In genomic region chr2:38581193-38582147, GRCh38 we compare ENCODE assay signal across 8 cellular contexts. TPM values are rescaled to one million over a fixed set of nuclear protein-coding genes. Genes with fewer than 3 reads are reported as not detected.
A peak's percentile ranks its signal among the peaks of the same experiment; 100 is the strongest.
DNase-seq lines count a peak whose midpoint lies in the region; ATAC-seq, FAIRE-seq and TF ChIP-seq lines count a peak whose summit lies in the region.

No MANE protein-coding gene starts in this region.

- peaks cover 3% of the 10 kb centered on the region for H3F3A ChIP-seq in PC-3 (ENCODE audit: low read length, unreplicated experiment)

- H4K20me1 ChIP-seq in PC-3 (ENCODE audit: low read length) (no peaks in the 10 kb centered on the region), GM12878 (ENCODE audit: control insufficient read depth, insufficient read depth) (no peaks in the 10 kb centered on the region)

- in situ Hi-C loops in GM12878 (cut with MboI), result loop anchor here (5.0 kb wide), 1 partner anchor 151 kb away; no protein-coding TSS in a partner anchor

- H3K36me3 ChIP-seq in PC-3 (ENCODE audit: low read depth, low read length), result peaks cover 11% of the 10 kb centered on the region
- no peaks in the 10 kb centered on the region for H3K36me3 ChIP-seq in GM12878 (ENCODE audit: control insufficient read depth in 2 of 2, insufficient read depth in 2 of 2, low read length in 1 of 2)
- peaks cover 10 to 12% of the 10 kb centered on the region in 2 donors for H3K36me3 ChIP-seq in small intestine (ENCODE audit: control insufficient read depth in 2 of 2, insufficient read depth in 2 of 2, low read length in 2 of 2)

- DNase-seq in Right ventricle myocardium inferior (ENCODE audit: missing footprints) (peak; percentile 62), cardiac septum (ENCODE audit: low spot score) (no peak), LHCN-M2 (ENCODE audit: low read depth) (peak; percentile 73), PC-3 (peak; percentile 86), GM12878 (ENCODE audit: low read depth, low spot score) (peak; percentile 23), iPS DF 19.7 (ENCODE audit: low read depth, low spot score) (peak; percentile 30), small intestine (peak; percentile 79)

- H3K27ac ChIP-seq in PC-3 (ENCODE audit: low read length), result no peak overlapping the region
- no peak overlapping the region for H3K27ac ChIP-seq in GM12878 (ENCODE audit: control insufficient read depth, insufficient read depth)
- H3K27ac ChIP-seq in small intestine (ENCODE audit: low read depth in 1 of 2, low read length in 1 of 2), result no peak overlapping the region

- SMC1A ChIA-PET in GM12878 (lab: Charles Lee; ENCODE audit: uncharacterized antibody, unreplicated experiment), result interaction anchor here (0.7 to 11.9 kb wide), 57 partner anchors 9 to 647 kb away, joined by 3 to 201 read pairs (median 5); partner anchors contain the start of genes DHX57, HNRNPLL, MORN2 and SRSF7

- TF ChIP-seq RAD21 in GM12878 (IDR thresholded peaks at IDR 0.05; ENCODE audit: insufficient read depth, low read depth, low read length), result peak; percentile 88

- FAIRE-seq in GM12878 (lab: Jason Lieb, UNC) (peak; percentile 84), small intestine (lab: Jason Lieb, UNC) (peak; percentile 33)

- H3K9me3 ChIP-seq in PC-3 (ENCODE audit: low read length) (no peaks in the 10 kb centered on the region), GM12878 (replicated peaks; ENCODE audit: control insufficient read depth, insufficient read depth, low read length) (no peaks in the 10 kb centered on the region), small intestine (ENCODE audit: control insufficient read depth, low read depth) (no peaks in the 10 kb centered on the region)

- peaks cover 4% of the 10 kb centered on the region; the same call in 1 of the 2 replicates for H3K79me2 ChIP-seq in PC-3 (ENCODE audit: low read length)
- no peaks in the 10 kb centered on the region for H3K79me2 ChIP-seq in GM12878 (ENCODE audit: control insufficient read depth, insufficient read depth, low read length)

- CTCF ChIA-PET in PC-3 (lab: Charles Lee), result interaction anchor here (0.6 to 1.5 kb wide), 15 partner anchors 9 to 266 kb away, joined by 3 to 15 read pairs (median 4); partner anchors contain the start of gene HNRNPLL
- CTCF ChIA-PET in GM12878 (lab: Yijun Ruan, JAX), result interaction anchor here (0.7 to 15.3 kb wide), 60 partner anchors 9 to 1185 kb away, joined by 3 to 370 read pairs (median 5); partner anchors contain the start of genes GALM, HNRNPLL and SRSF7

- no peaks in the 10 kb centered on the region for H3K27me3 ChIP-seq in PC-3 (ENCODE audit: low read length)
- no peaks in the 10 kb centered on the region for H3K27me3 ChIP-seq in GM12878 (replicated peaks in 1 of 2; ENCODE audit: control insufficient read depth in 2 of 2, insufficient read depth in 2 of 2, low read length in 1 of 2)
- H3K27me3 ChIP-seq in small intestine (ENCODE audit: control insufficient read depth in 2 of 2, insufficient read depth in 2 of 2, low read length in 2 of 2), result no peaks in the 10 kb centered on the region

- RAD21 ChIA-PET in GM12878 (lab: Charles Lee; ENCODE audit: unreplicated experiment), result interaction anchor here (0.7 to 9.1 kb wide), 53 partner anchors 8 to 366 kb away, joined by 3 to 134 read pairs (median 4); partner anchors contain the start of genes HNRNPLL and SRSF7

- BruUV-seq in PC-3 (replicated peaks; lab: Mats Ljungman, UMichigan) (no TSS peak), GM12878 (replicated peaks; lab: Mats Ljungman, UMichigan) (no TSS peak)

- WGBS in GM12878 (ENCODE audit: insufficient coverage, insufficient replicate concordance, low lambda C conversion rate, missing lambda C conversion rate), result 37% methylated on average over 9 of the region's 9 CpGs
- WGBS in small intestine, 3 donors, result 53 to 60% (median 57%) methylated on average over 9 of the region's 9 CpGs

- peak; percentile 72 for ATAC-seq in Right ventricle myocardium inferior
- ATAC-seq in PC-3, result peak; percentile 74
- ATAC-seq in GM12878, result peak; percentile 92
- ATAC-seq in GM21528 (IDR thresholded peaks at IDR 0.05; ENCODE audit: low FRiP score, unreplicated experiment), result no peak

- peaks cover 16% of the 10 kb centered on the region for H3K4me1 ChIP-seq in PC-3 (ENCODE audit: insufficient read depth, low read length)
- H3K4me1 ChIP-seq in GM12878 (ENCODE audit: control insufficient read depth, insufficient read depth, low read length), result no peaks in the 10 kb centered on the region
- no peaks in the 10 kb centered on the region for H3K4me1 ChIP-seq in small intestine (ENCODE audit: control insufficient read depth in 2 of 2, insufficient read depth in 1 of 2, low read depth in 1 of 2, low read length in 1 of 2)

- peak; percentile 82 for TF ChIP-seq CTCF in PC-3 (conservative IDR thresholded peaks at IDR 0.05; ENCODE audit: low read depth, low read length)
- TF ChIP-seq CTCF in GM12878 (IDR thresholded peaks at IDR 0.05 in 2 of 3, conservative IDR thresholded peaks at IDR 0.05 in 1 of 3; ENCODE audit: control insufficient read depth in 2 of 3, extremely low read depth in 1 of 3, insufficient read depth in 1 of 3, low read depth in 3 of 3, low read length in 3 of 3), result peak; percentile 47 to 73 (median 60); a peak in 5 of 6 replicates

- intact Hi-C loops in Right ventricle myocardium inferior (cut with DNase I) (loop anchor here (2.0 kb wide), 1 partner anchor 143 kb away; no protein-coding TSS in a partner anchor), cardiac septum (cut with DNase I) (loop anchor here (5.0 kb wide), 3 partner anchors 86 to 161 kb away; partner anchors contain the start of gene GALM), PC-3 (cut with micrococcal nuclease) (loop anchor here (1.0 to 5.0 kb wide), 5 partner anchors 11 to 264 kb away; no protein-coding TSS in a partner anchor), GM12878 (cut with micrococcal nuclease; ENCODE audit: unreplicated experiment) (loop anchor here (1.0 to 2.0 kb wide), 3 partner anchors 145 to 254 kb away; no protein-coding TSS in a partner anchor)

- no peak for TF ChIP-seq POLR2A in GM12878 (IDR thresholded peaks at IDR 0.05; ENCODE audit: low read depth, low read length)

- H3K4me2 ChIP-seq in PC-3 (ENCODE audit: low read length) (no peak overlapping the region), GM12878 (ENCODE audit: control insufficient read depth, insufficient read depth) (no peak overlapping the region)

- TF ChIP-seq EP300 in GM12878 (IDR thresholded peaks at IDR 0.05; ENCODE audit: borderline replicate concordance in 1 of 2, control insufficient read depth in 1 of 2, low read depth in 2 of 2, low read length in 2 of 2), result no peak

- H2AFZ ChIP-seq in PC-3 (ENCODE audit: low read length) (no peak overlapping the region), GM12878 (ENCODE audit: control insufficient read depth, low read depth, low read length) (no peak overlapping the region)

- H3K4me3 ChIP-seq in PC-3 (ENCODE audit: low read length) (no peak overlapping the region), GM12878 (no peak overlapping the region), small intestine (ENCODE audit: low read depth in 1 of 2, low read length in 2 of 2) (no peak overlapping the region)

- H3K9me2 ChIP-seq in PC-3 (replicated peaks; ENCODE audit: low read length), result no peaks in the 10 kb centered on the region

- H3K9ac ChIP-seq in PC-3 (ENCODE audit: low read length) (no peak overlapping the region), GM12878 (ENCODE audit: control insufficient read depth, insufficient read depth, low read length) (no peak overlapping the region)

- POLR2A ChIA-PET in PC-3 (lab: Charles Lee; ENCODE audit: unreplicated experiment) (interaction anchor here (0.9 kb wide), 1 partner anchor 170 kb away, joined by 3 read pairs; the partner anchor contains the start of gene SRSF7), GM12878 (lab: Charles Lee) (interaction anchor here (0.6 to 1.4 kb wide), 6 partner anchors 16 to 254 kb away, joined by 3 read pairs; no protein-coding TSS in a partner anchor)

TF ChIP-seq in GM12878, 131 proteins besides CTCF, POLR2A, EP300 and RAD21 (continues in another document):
- TF ChIP-seq ZNF274 (IDR thresholded peaks at IDR 0.05; ENCODE audit: insufficient read depth, insufficient read length) (no peak), PBX3 (IDR thresholded peaks at IDR 0.05; ENCODE audit: insufficient replicate concordance, low read depth, low read length) (no peak), CBX3 (IDR thresholded peaks at IDR 0.05; ENCODE audit: borderline replicate concordance, low read depth) (no peak), CBFB (IDR thresholded peaks at IDR 0.05; ENCODE audit: low read depth) (no peak), STAT1 (conservative IDR thresholded peaks at IDR 0.05) (0 out of 2 replicates have a peak, but pooled peaks have one; percentile 21)

RNA-seq across cellular contexts. Expression of gene HNRNPLL, which starts 21.3 kb away (rescaled TPM):
- total RNA-seq in Right ventricle myocardium inferior (22.5 TPM), cardiac septum (25.1 TPM), LHCN-M2 (2014; rRNA removed) (54.9 and 62.6 TPM in 2 replicates), PC-3 (2014; rRNA removed) (30.1 and 43.8 TPM in 2 replicates), GM12878 (2014; rRNA removed) (3.1 and 3.5 TPM in 2 replicates), GM12878 (2014; rRNA removed; fragmentation: Illumina TruSeq; extraction: Trizol) (2.4 and 2.7 TPM in 2 replicates), GM12878 (2021) (3.2 and 4.0 TPM in 2 replicates)
- polyA plus RNA-seq in LHCN-M2 (2012), result 30.6 TPM
- 81.6 and 94.0 TPM in 2 replicates for total RNA-seq in GM12878 (2013; cell fraction: nucleolus; rRNA removed)
- polyA plus RNA-seq in GM12878 (2011; ENCODE audit: low read depth), result 10.1 TPM
- polyA plus RNA-seq in GM12878 (2011; rRNA removed) (27.1 and 43.6 TPM in 2 replicates), GM12878 (2014; fragmentation: Illumina TruSeq; extraction: Trizol) (2.0 and 2.9 TPM in 2 replicates), GM12878 (2014; fragmentation: Nextera tagmentation; extraction: Ambion mirVana) (1 to 10 TPM in 1 of 2 experiments, under 1 TPM in 1; 0.98 to 1.5 TPM), GM12878 (2014; rRNA removed) (1.8 and 3.2 TPM in 2 replicates), GM12878 (2016; fragmentation: Nextera tagmentation; extraction: Ambion mirVana) (10 to 100 TPM in 1 of 2 experiments, 1 to 10 TPM in 1; 8.3 to 10.5 TPM), small intestine (10 to 100 TPM; 17.3 to 19.9 (median 19.4) TPM)
- polyA plus RNA-seq in GM12878 (2011; cell fraction: cytosol; rRNA removed), result 8.7 and 10.7 TPM in 2 replicates
- polyA plus RNA-seq in GM12878 (2011; cell fraction: nucleus; rRNA removed), result 15.3 and 18.0 TPM in 2 replicates
- polyA plus RNA-seq in GM12878 (2012), result 10.2 and 15.8 TPM in 2 replicates
- polyA minus RNA-seq in GM12878 (2011; rRNA and poly(A)+ RNA removed), result 14.0 and 19.8 TPM in 2 replicates
- 7.9 and 10.4 TPM in 2 replicates for polyA minus RNA-seq in GM12878 (2011; cell fraction: cytosol; rRNA and poly(A)+ RNA removed)
- 19.5 and 24.5 TPM in 2 replicates for polyA minus RNA-seq in GM12878 (2011; cell fraction: nucleus; rRNA and poly(A)+ RNA removed)
